Comparison of ENCODE assay signal across 2 cellular contexts in genomic region chr17:50166518-50167181, GRCh38.
TF ChIP-seq lines count a peak whose summit lies in the region.

No MANE protein-coding gene starts in this region.

TF ChIP-seq in HCT116, 20 proteins besides CTCF, POLR2A, EP300 and RAD21:
- TF ChIP-seq, protein P1, sequence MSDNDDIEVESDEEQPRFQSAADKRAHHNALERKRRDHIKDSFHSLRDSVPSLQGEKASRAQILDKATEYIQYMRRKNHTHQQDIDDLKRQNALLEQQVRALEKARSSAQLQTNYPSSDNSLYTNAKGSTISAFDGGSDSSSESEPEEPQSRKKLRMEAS (IDR thresholded peaks at IDR 0.05) = no peak
- TF ChIP-seq, protein P2, sequence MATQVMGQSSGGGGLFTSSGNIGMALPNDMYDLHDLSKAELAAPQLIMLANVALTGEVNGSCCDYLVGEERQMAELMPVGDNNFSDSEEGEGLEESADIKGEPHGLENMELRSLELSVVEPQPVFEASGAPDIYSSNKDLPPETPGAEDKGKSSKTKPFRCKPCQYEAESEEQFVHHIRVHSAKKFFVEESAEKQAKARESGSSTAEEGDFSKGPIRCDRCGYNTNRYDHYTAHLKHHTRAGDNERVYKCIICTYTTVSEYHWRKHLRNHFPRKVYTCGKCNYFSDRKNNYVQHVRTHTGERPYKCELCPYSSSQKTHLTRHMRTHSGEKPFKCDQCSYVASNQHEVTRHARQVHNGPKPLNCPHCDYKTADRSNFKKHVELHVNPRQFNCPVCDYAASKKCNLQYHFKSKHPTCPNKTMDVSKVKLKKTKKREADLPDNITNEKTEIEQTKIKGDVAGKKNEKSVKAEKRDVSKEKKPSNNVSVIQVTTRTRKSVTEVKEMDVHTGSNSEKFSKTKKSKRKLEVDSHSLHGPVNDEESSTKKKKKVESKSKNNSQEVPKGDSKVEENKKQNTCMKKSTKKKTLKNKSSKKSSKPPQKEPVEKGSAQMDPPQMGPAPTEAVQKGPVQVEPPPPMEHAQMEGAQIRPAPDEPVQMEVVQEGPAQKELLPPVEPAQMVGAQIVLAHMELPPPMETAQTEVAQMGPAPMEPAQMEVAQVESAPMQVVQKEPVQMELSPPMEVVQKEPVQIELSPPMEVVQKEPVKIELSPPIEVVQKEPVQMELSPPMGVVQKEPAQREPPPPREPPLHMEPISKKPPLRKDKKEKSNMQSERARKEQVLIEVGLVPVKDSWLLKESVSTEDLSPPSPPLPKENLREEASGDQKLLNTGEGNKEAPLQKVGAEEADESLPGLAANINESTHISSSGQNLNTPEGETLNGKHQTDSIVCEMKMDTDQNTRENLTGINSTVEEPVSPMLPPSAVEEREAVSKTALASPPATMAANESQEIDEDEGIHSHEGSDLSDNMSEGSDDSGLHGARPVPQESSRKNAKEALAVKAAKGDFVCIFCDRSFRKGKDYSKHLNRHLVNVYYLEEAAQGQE (IDR thresholded peaks at IDR 0.05; ENCODE audit: low read depth) = no peak
- TF ChIP-seq SIN3A (IDR thresholded peaks at IDR 0.05; ENCODE audit: low read depth) (no peak), CBX3 (IDR thresholded peaks at IDR 0.05; ENCODE audit: low read depth) (no peak), SP1 (IDR thresholded peaks at IDR 0.05; ENCODE audit: low read depth) (no peak), ATF3 (IDR thresholded peaks at IDR 0.05) (no peak), EGR1 (IDR thresholded peaks at IDR 0.05; ENCODE audit: low read depth) (no peak), EZH2phosphoT487 (IDR thresholded peaks at IDR 0.05; ENCODE audit: borderline replicate concordance) (no peak), JUND (IDR thresholded peaks at IDR 0.05) (no peak), POLR2AphosphoS5 (IDR thresholded peaks at IDR 0.05; ENCODE audit: low read depth, low read length) (no peak), ZNF274 (IDR thresholded peaks at IDR 0.05; ENCODE audit: low read depth, low read length) (no peak), ELF1 (IDR thresholded peaks at IDR 0.05; ENCODE audit: borderline replicate concordance, low read depth) (no peak), ZFX (IDR thresholded peaks at IDR 0.05) (no peak), YY1 (IDR thresholded peaks at IDR 0.05; ENCODE audit: extremely low read depth, insufficient replicate concordance, low read depth, low read length) (no peak), TCF7L2 (IDR thresholded peaks at IDR 0.05; ENCODE audit: borderline replicate concordance, extremely low read depth, insufficient read depth, insufficient read length) (no peak), FOSL1 (IDR thresholded peaks at IDR 0.05; ENCODE audit: low read depth) (no peak), EZH2 (IDR thresholded peaks at IDR 0.05) (no peak), CEBPB (IDR thresholded peaks at IDR 0.05; ENCODE audit: low read depth) (no peak)
- TF ChIP-seq, protein P3, sequence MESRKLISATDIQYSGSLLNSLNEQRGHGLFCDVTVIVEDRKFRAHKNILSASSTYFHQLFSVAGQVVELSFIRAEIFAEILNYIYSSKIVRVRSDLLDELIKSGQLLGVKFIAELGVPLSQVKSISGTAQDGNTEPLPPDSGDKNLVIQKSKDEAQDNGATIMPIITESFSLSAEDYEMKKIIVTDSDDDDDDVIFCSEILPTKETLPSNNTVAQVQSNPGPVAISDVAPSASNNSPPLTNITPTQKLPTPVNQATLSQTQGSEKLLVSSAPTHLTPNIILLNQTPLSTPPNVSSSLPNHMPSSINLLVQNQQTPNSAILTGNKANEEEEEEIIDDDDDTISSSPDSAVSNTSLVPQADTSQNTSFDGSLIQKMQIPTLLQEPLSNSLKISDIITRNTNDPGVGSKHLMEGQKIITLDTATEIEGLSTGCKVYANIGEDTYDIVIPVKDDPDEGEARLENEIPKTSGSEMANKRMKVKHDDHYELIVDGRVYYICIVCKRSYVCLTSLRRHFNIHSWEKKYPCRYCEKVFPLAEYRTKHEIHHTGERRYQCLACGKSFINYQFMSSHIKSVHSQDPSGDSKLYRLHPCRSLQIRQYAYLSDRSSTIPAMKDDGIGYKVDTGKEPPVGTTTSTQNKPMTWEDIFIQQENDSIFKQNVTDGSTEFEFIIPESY (IDR thresholded peaks at IDR 0.05; ENCODE audit: extremely low read depth, insufficient replicate concordance, low read length) = no peak

TF ChIP-seq in H1, 55 proteins besides CTCF, POLR2A, EP300 and RAD21:
- no peak for TF ChIP-seq SP1 (IDR thresholded peaks at IDR 0.05; ENCODE audit: low read depth, low read length)
- no peak for TF ChIP-seq CTBP2 (IDR thresholded peaks at IDR 0.05; ENCODE audit: borderline replicate concordance, insufficient read depth, insufficient read length, low read length)
- no peak for TF ChIP-seq POLR2AphosphoS5 (IDR thresholded peaks at IDR 0.05; ENCODE audit: low read depth, low read length)
- no peak for TF ChIP-seq EGR1 (IDR thresholded peaks at IDR 0.05; ENCODE audit: borderline replicate concordance, low read depth, low read length)
- no peak for TF ChIP-seq SRF (IDR thresholded peaks at IDR 0.05; ENCODE audit: low read depth, low read length)
- no peak for TF ChIP-seq USF2 (IDR thresholded peaks at IDR 0.05; ENCODE audit: low read length)
- TF ChIP-seq SIRT6 (IDR thresholded peaks at IDR 0.05; ENCODE audit: low read length) = no peak
- TF ChIP-seq HDAC6 (IDR thresholded peaks at IDR 0.05; ENCODE audit: low read depth, low read length) = no peak
- TF ChIP-seq ASH2L (IDR thresholded peaks at IDR 0.05; ENCODE audit: low read length) = no peak
- no peak for TF ChIP-seq JUN (IDR thresholded peaks at IDR 0.05; ENCODE audit: low read depth, low read length)
- no peak for TF ChIP-seq PHF8 (conservative IDR thresholded peaks at IDR 0.05; ENCODE audit: low read depth, low read length)
- no peak for TF ChIP-seq YY1 (IDR thresholded peaks at IDR 0.05; ENCODE audit: low read depth, low read length)
- TF ChIP-seq CBX8 (IDR thresholded peaks at IDR 0.05; ENCODE audit: borderline replicate concordance, low read depth, low read length) = no peak
- TF ChIP-seq SP2 (IDR thresholded peaks at IDR 0.05; ENCODE audit: low read length) = no peak
- TF ChIP-seq, protein P4, sequence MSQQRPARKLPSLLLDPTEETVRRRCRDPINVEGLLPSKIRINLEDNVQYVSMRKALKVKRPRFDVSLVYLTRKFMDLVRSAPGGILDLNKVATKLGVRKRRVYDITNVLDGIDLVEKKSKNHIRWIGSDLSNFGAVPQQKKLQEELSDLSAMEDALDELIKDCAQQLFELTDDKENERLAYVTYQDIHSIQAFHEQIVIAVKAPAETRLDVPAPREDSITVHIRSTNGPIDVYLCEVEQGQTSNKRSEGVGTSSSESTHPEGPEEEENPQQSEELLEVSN (IDR thresholded peaks at IDR 0.05) = no peak
- TF ChIP-seq TCF12 (IDR thresholded peaks at IDR 0.05; ENCODE audit: low read depth, low read length) = no peak
- no peak for TF ChIP-seq CBX5 (IDR thresholded peaks at IDR 0.05; ENCODE audit: low read depth, low read length)
